8 cellular contexts compared by ENCODE assay signal in the genomic region with DNA sequence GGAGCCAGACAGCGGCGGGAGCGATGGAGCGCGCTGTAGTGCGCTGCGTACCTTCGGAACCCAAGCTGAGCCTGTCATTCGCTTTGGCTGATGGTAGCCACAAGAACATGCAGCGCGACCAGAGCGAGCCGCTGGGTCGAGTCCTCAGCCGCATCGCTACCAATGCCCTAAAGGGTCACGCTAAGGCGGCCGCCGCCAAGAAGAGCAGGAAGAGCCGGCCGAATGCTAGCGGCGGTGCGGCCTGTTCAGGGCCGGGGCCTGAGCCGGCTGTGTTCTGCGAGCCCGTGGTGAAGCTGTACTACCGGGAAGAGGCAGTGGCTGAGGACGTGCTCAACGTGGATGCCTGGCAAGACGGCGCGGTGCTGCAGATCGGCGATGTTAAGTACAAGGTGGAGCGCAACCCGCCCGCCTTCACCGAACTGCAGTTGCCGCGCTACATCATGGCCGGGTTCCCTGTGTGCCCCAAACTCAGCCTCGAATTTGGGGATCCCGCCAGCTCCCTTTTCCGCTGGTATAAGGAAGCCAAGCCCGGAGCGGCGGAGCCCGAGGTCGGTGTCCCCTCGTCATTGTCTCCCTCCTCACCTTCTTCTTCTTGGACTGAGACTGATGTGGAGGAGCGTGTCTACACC. TPM values are rescaled to one million over a fixed set of nuclear protein-coding genes. Genes with fewer than 3 reads are reported as not detected.
DNase-seq lines count a peak whose midpoint lies in the region; ATAC-seq and TF ChIP-seq lines count a peak whose summit lies in the region.

No MANE protein-coding gene starts in this region.

- H3K27ac ChIP-seq in AG04450 (ENCODE audit: low read depth, low read length) = peak overlapping the region; percentile 90
- peak overlapping the region; percentile 97 for H3K27ac ChIP-seq in caudate nucleus (ENCODE audit: low read depth, low read length)
- H3K27ac ChIP-seq in liver (ENCODE audit: low read depth in 1 of 2, low read length in 2 of 2) = peak overlapping the region; percentile 89 to 90

- H3K4me1 ChIP-seq in liver (ENCODE audit: control insufficient read depth in 4 of 4, insufficient read depth in 4 of 4, low read length in 3 of 4) = peaks cover 11 to 20% (median 16%) of the 10 kb centered on the region in 4 donors

- H3K9ac ChIP-seq in liver (ENCODE audit: low read depth in 1 of 2, low read length in 2 of 2) = peak overlapping the region; percentile 80 to 89

- H3K4me3 ChIP-seq in AG04450 (ENCODE audit: low read depth, low read length) = peak overlapping the region; percentile 93
- H3K4me3 ChIP-seq in liver (ENCODE audit: low read depth in 1 of 3, low read length in 3 of 3) = peak overlapping the region; percentile 88 to 96 (median 95)

- peaks cover 0 to 6% (median 4%) of the 10 kb centered on the region in 4 donors for H3K36me3 ChIP-seq in liver (ENCODE audit: control insufficient read depth in 4 of 4, insufficient read depth in 3 of 4, low read depth in 1 of 4, low read length in 3 of 4)

- TF ChIP-seq RAD21 in liver (IDR thresholded peaks at IDR 0.05) = no peak

- H3K27me3 Mint-ChIP-seq in stimulated activated memory B cell treated with anti-CD40 and anti-IgM and Interleukin-4, amounts not matched to agents 10 μg/mL and 1 μg/mL and 100 μg/mL, for 72 hours = no peaks in the 10 kb centered on the region

- under 1% methylated on average over 54 of the region's 54 CpGs for WGBS in liver

- peaks cover 14% of the 10 kb centered on the region for H3K36me3 Mint-ChIP-seq in stimulated activated memory B cell treated with anti-CD40 and anti-IgM and Interleukin-4, amounts not matched to agents 10 μg/mL and 1 μg/mL and 100 μg/mL, for 72 hours

- no peak for TF ChIP-seq CTCF in AG04450 (IDR thresholded peaks at IDR 0.05; ENCODE audit: low read depth, low read length)
- TF ChIP-seq CTCF in liver (IDR thresholded peaks at IDR 0.05; ENCODE audit: low read depth, low read length, missing input control) = no peak

- H3K4me1 Mint-ChIP-seq in stimulated activated memory B cell treated with anti-CD40 and anti-IgM and Interleukin-4, amounts not matched to agents 10 μg/mL and 1 μg/mL and 100 μg/mL, for 72 hours = peaks cover 41% of the 10 kb centered on the region

- H3K9me3 Mint-ChIP-seq in stimulated activated memory B cell treated with anti-CD40 and anti-IgM and Interleukin-4, amounts not matched to agents 10 μg/mL and 1 μg/mL and 100 μg/mL, for 72 hours = no peaks in the 10 kb centered on the region

- H3K27ac Mint-ChIP-seq in stimulated activated memory B cell treated with anti-CD40 and anti-IgM and Interleukin-4, amounts not matched to agents 10 μg/mL and 1 μg/mL and 100 μg/mL, for 72 hours = peak overlapping the region; percentile 97

- no peaks in the 10 kb centered on the region for H3K27me3 ChIP-seq in AG04450 (ENCODE audit: control insufficient read depth, insufficient read depth, low read length)
- no peaks in the 10 kb centered on the region for H3K27me3 ChIP-seq in liver (ENCODE audit: control insufficient read depth in 4 of 4, insufficient read depth in 4 of 4, low read length in 3 of 4)

- POLR2A ChIA-PET in AG04450 (lab: Yijun Ruan, JAX) = interaction anchor here (0.8 to 2.4 kb wide), 6 partner anchors 11 to 199 kb away, joined by 3 to 10 read pairs (median 6); a partner anchor contains a TSS

- H3K4me3 Mint-ChIP-seq in stimulated activated memory B cell treated with anti-CD40 and anti-IgM and Interleukin-4, amounts not matched to agents 10 μg/mL and 1 μg/mL and 100 μg/mL, for 72 hours = peak overlapping the region; percentile 93

- H3K9me3 ChIP-seq in AG04450 (ENCODE audit: control insufficient read depth, insufficient read depth, low read length) = no peaks in the 10 kb centered on the region; the same call in 1 of the 2 replicates
- no peaks in the 10 kb centered on the region for H3K9me3 ChIP-seq in liver (ENCODE audit: control insufficient read depth in 4 of 4, low read length in 3 of 4)

- CTCF ChIA-PET in AG04450 (lab: Charles Lee) = interaction anchor here (1.1 to 2.1 kb wide), 2 partner anchors 159 to 386 kb away, joined by 4 to 8 read pairs; no protein-coding TSS in a partner anchor

- peak; percentile 20 for ATAC-seq in GM18858 (IDR thresholded peaks at IDR 0.05; ENCODE audit: unreplicated experiment)
- peak; percentile 32 for ATAC-seq in HG03039 (IDR thresholded peaks at IDR 0.05; ENCODE audit: unreplicated experiment)
- ATAC-seq in stimulated activated memory B cell treated with anti-CD40 and anti-IgM and Interleukin-4, amounts not matched to agents 10 μg/mL and 1 μg/mL and 100 μg/mL, for 72 hours = peak; percentile 61

- DNase-seq in AG04450 (ENCODE audit: low read depth, low spot score) (no peak), SW480 (ENCODE audit: low spot score) (peak; percentile 38), caudate nucleus (lab: John Stamatoyannopoulos, UW) (peak in 13 of 61 donors; percentile 16 to 69 (median 46)), T1000 (lab: John Stamatoyannopoulos, UW) (no peak)

TF ChIP-seq in liver, 16 proteins besides CTCF, POLR2A, EP300 and RAD21:
- TF ChIP-seq YY1 (IDR thresholded peaks at IDR 0.05) = peak; percentile 0
- TF ChIP-seq, protein P1, sequence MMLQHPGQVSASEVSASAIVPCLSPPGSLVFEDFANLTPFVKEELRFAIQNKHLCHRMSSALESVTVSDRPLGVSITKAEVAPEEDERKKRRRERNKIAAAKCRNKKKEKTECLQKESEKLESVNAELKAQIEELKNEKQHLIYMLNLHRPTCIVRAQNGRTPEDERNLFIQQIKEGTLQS (IDR thresholded peaks at IDR 0.05) = no peak

RNA-seq across cellular contexts. Expression of a gene that starts 0.5 kb away (rescaled TPM):
- polyA plus RNA-seq in AG04450 (2011; rRNA removed) (11.5 and 12.1 TPM in 2 replicates), liver (1 to 10 TPM; 4.8 to 9.9 TPM)
- 30.0 and 36.9 TPM in 2 replicates for polyA minus RNA-seq in AG04450 (2011; rRNA and poly(A)+ RNA removed)
- 10 to 100 TPM; 13.1 to 17.8 TPM for total RNA-seq in liver

RNA-seq across cellular contexts. Expression of a gene that starts 12.4 kb away (rescaled TPM):
- polyA plus RNA-seq in AG04450 (2011; rRNA removed) = under 0.01 TPM in 1 of 2 replicates, not detected in the other
- polyA minus RNA-seq in AG04450 (2011; rRNA and poly(A)+ RNA removed) = not detected in 2 replicates
- total RNA-seq in liver = under 1 TPM; 0.05 to 0.08 TPM
- polyA plus RNA-seq in liver = under 1 TPM in 1 of 2 donors, not detected in 1; 0.08 TPM

RNA-seq across cellular contexts. Expression of a gene that starts 40.6 kb away (rescaled TPM):
- polyA plus RNA-seq in AG04450 (2011; rRNA removed) (588 and 766 TPM in 2 replicates), liver (100 to 1,000 TPM; 119 to 143 TPM)
- 302 and 551 TPM in 2 replicates for polyA minus RNA-seq in AG04450 (2011; rRNA and poly(A)+ RNA removed)
- total RNA-seq in liver = 10 to 100 TPM; 90.0 to 93.2 TPM
